Comparison of ENCODE assay signal across 8 cellular contexts in the genomic region with DNA sequence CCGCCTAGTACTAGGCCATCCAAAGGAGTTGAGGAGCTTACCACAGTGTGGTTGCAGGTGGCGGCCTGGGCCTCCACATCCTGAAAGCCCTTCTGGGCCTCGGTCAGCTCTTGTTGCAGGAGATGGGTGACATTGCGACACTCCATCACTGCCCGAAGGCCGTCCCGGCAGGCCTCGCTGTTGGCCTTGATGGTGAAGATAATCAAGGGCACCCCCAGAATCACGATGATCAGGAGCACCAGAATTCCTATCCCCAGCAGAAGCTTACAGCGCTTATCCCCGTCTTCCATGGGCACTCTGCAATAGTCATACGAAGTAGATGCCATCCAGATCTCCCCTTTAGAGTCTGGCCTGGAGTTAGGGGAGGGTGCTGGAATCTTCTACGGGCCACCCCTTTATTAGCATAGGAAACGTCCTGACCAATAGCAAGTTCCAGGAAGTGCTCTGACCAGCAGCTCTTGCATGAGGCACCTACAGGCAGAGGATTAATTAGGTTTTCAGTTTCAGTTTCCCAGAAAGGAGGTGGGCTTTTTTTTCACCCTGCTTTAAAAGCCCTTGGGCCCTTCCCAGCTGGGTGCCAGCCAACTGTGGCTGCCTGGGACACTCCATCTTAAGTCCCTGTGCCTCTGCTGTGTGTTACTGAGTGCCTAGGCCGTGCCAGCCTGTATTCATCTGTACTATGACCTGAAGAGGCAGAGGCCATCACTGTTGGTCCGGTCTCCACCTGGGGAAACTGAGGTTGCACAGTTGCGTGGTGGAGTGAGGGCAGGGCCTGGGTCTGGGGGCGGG. TPM values are rescaled to one million over a fixed set of nuclear protein-coding genes. Genes with fewer than 3 reads are reported as not detected.
A peak's percentile ranks its signal among the peaks of the same experiment; 100 is the strongest.
DNase-seq lines count a peak whose midpoint lies in the region; ATAC-seq and TF ChIP-seq lines count a peak whose summit lies in the region.

Gene BST2, minus strand, starts transcription at position 381 of the 789 bp plus-strand sequence. Its CDS starts 55 bp downstream, at position 326.

- DNase-seq in AG10803 (ENCODE audit: low read depth): peak; percentile 72
- DNase-seq in SIG-M5 treated with dmso at 0.1 percent for 504 hours (lab: John Stamatoyannopoulos, UW; ENCODE audit: unreplicated experiment): peak; percentile 91
- peak; percentile 33 to 76 for DNase-seq in ascending aorta (ENCODE audit: low spot score in 2 of 2)
- no peak for DNase-seq in NCI-H446 treated with DMSO at 0.1 percent for 48 hours (lab: John Stamatoyannopoulos, UW)

- H3K9ac ChIP-seq in iPS-15b (ENCODE audit: low read depth, low read length): peak within 1 kb of the TSS; percentile 87

- H3K27me3 ChIP-seq in ascending aorta (no peaks in the 10 kb centered on the region), iPS-15b (ENCODE audit: control insufficient read depth, insufficient read depth, low read length) (no peaks in the 10 kb centered on the region)

- H3K4me1 ChIP-seq in ascending aorta (peaks cover 10 to 11% of the 10 kb centered on the region in 2 donors), iPS-15b (ENCODE audit: control insufficient read depth, insufficient read depth, low read length) (peaks cover 3% of the 10 kb centered on the region)

- H3K27ac ChIP-seq in ascending aorta: peak within 1 kb of the TSS; percentile 70 to 77
- peak within 1 kb of the TSS; percentile 36 to 97 (median 78) for H3K27ac ChIP-seq in skin epidermis

- intact Hi-C loops in ascending aorta (cut with DNase I): no loop called here

- H3K9me3 ChIP-seq in ascending aorta (no peaks in the 10 kb centered on the region), iPS-15b (ENCODE audit: control insufficient read depth, insufficient read depth, low read length) (no peaks in the 10 kb centered on the region)

- H3K4me3 ChIP-seq in AG10803 (ENCODE audit: low read length) (peak within 1 kb of the TSS; percentile 49), ascending aorta (peak within 1 kb of the TSS; percentile 51 to 67), iPS-15b (ENCODE audit: low read depth, low read length) (peak within 1 kb of the TSS; percentile 68), skin epidermis (peak within 1 kb of the TSS; percentile 27 to 44 (median 37))

- TF ChIP-seq CTCF in AG10803 (conservative IDR thresholded peaks at IDR 0.05; ENCODE audit: low read length) (no peak), ascending aorta (IDR thresholded peaks at IDR 0.05) (no peak)

- H3K36me3 ChIP-seq in ascending aorta: peaks cover 0 to 4% of the 10 kb centered on the region in 2 donors
- peaks cover 9% of the 10 kb centered on the region for H3K36me3 ChIP-seq in iPS-15b (ENCODE audit: control insufficient read depth, insufficient read depth, low read length)

- ATAC-seq in GM19025 (IDR thresholded peaks at IDR 0.05; ENCODE audit: low read depth, unreplicated experiment): peak; percentile 75
- ATAC-seq in HG03139 (IDR thresholded peaks at IDR 0.05; ENCODE audit: unreplicated experiment): peak; percentile 62

RNA-seq across cellular contexts. Expression of gene BST2, which starts in this region (rescaled TPM):
- total RNA-seq in ascending aorta: 151 TPM
